In genomic region chr11:69563946-69564780, GRCh38 we compare ENCODE assay signal across 34 cellular contexts.
DNase-seq lines count a peak whose midpoint lies in the region; ATAC-seq and TF ChIP-seq lines count a peak whose summit lies in the region.
"Had no signal": no experiment of that assay in that cellular context is flagged by ENCODE, and none has a peak within 500 bp of the region (broad histone marks: within the 10 kb centered on the region; RNA-seq: fewer than 3 reads in every experiment).

No MANE protein-coding gene starts in this region.

- CTCF ChIA-PET in activated CD8-positive, alpha-beta memory T cell treated with anti-CD3 and anti-CD28 coated beads, Interleukin-2, amount 10 ng/mL, durations not matched to agents 7 days and 5 days (lab: Charles Lee), result no interaction called here

- H4K8ac ChIP-seq in mesendoderm (ENCODE audit: low read depth, low read length), result no peak overlapping the region

- H3K56ac ChIP-seq in mesendoderm (ENCODE audit: low read length), result no peak overlapping the region

- no peak overlapping the region for H3K18ac ChIP-seq in mesendoderm (ENCODE audit: low read length)

- H3K9me3 Mint-ChIP-seq in HFFc6, result no peaks in the 10 kb centered on the region
- H3K9me3 Mint-ChIP-seq in activated CD8-positive, alpha-beta memory T cell treated with anti-CD3 and anti-CD28 coated beads, Interleukin-2, amount 10 ng/mL, durations not matched to agents 7 days and 5 days (ENCODE audit: low read depth), result no peaks in the 10 kb centered on the region
- H3K9me3 Mint-ChIP-seq: immature natural killer cell; stimulated activated naive CD8-positive, alpha-beta T cell treated with anti-CD3 and anti-CD28 coated beads, Interleukin-15, amount 100 ng/mL, for 72 hours; T-helper 1 cell treated with Interleukin-12 subunit alpha and Interleukin-12 subunit beta and Interleukin-4 antibody, amounts not matched to agents 30 μg/mL and 1 μg/mL, for 36 hours had no signal

- H3K4me1 ChIP-seq in mesendoderm (ENCODE audit: control insufficient read depth, low read depth, low read length) (no peaks in the 10 kb centered on the region), body of pancreas (no peaks in the 10 kb centered on the region), Peyer's patch (no peaks in the 10 kb centered on the region)
- H3K4me1 ChIP-seq: ascending aorta, gastroesophageal sphincter, left ventricle myocardium inferior, tibial artery had no signal

- peaks cover 51% of the 10 kb centered on the region for H3K4me1 Mint-ChIP-seq in HFFc6 (ENCODE audit: low read depth)
- peaks cover 1% of the 10 kb centered on the region for H3K4me1 Mint-ChIP-seq in activated CD8-positive, alpha-beta memory T cell treated with anti-CD3 and anti-CD28 coated beads, Interleukin-2, amount 10 ng/mL, durations not matched to agents 7 days and 5 days
- H3K4me1 Mint-ChIP-seq: immature natural killer cell had no signal

- no peak overlapping the region for H4K5ac ChIP-seq in mesendoderm (ENCODE audit: low read length)

- no peak overlapping the region for H3K4me3 ChIP-seq in AG10803 (ENCODE audit: low read length)
- no peak overlapping the region for H3K4me3 ChIP-seq in mesendoderm (ENCODE audit: low read length)
- no peak overlapping the region for H3K4me3 ChIP-seq in body of pancreas
- no peak overlapping the region for H3K4me3 ChIP-seq in Peyer's patch
- H3K4me3 ChIP-seq: ascending aorta; BLaER1 treated with 17β-estradiol and CSF1 and Interleukin-3, amounts not matched to agents 10 nM and 100 nM; gastroesophageal sphincter; K562; left ventricle myocardium inferior; MG63; skin epidermis; tibial artery had no signal

- no peaks in the 10 kb centered on the region for H3K79me1 ChIP-seq in mesendoderm (ENCODE audit: low read length)

- H3K36me3 Mint-ChIP-seq in HFFc6 (ENCODE audit: low read depth), result peaks cover 4% of the 10 kb centered on the region
- no peaks in the 10 kb centered on the region for H3K36me3 Mint-ChIP-seq in activated CD8-positive, alpha-beta memory T cell treated with anti-CD3 and anti-CD28 coated beads, Interleukin-2, amount 10 ng/mL, durations not matched to agents 7 days and 5 days
- H3K36me3 Mint-ChIP-seq: activated naive CD8-positive, alpha-beta T cell treated with anti-CD3 and anti-CD28 coated beads for 36 hours; immature natural killer cell; mesothelial cell of epicardium had no signal

- H3K4me3 Mint-ChIP-seq in HFFc6, result no peak overlapping the region
- no peak overlapping the region for H3K4me3 Mint-ChIP-seq in activated CD8-positive, alpha-beta memory T cell treated with anti-CD3 and anti-CD28 coated beads, Interleukin-2, amount 10 ng/mL, durations not matched to agents 7 days and 5 days
- H3K4me3 Mint-ChIP-seq: activated naive CD8-positive, alpha-beta T cell treated with anti-CD3 and anti-CD28 coated beads for 36 hours; immature natural killer cell; mesothelial cell of epicardium; naive thymus-derived CD8-positive, alpha-beta T cell; stimulated activated naive CD8-positive, alpha-beta T cell treated with anti-CD3 and anti-CD28 coated beads, Interleukin-15, amount 100 ng/mL, for 72 hours; T-helper 1 cell treated with Interleukin-12 subunit alpha and Interleukin-12 subunit beta and Interleukin-4 antibody, amounts not matched to agents 30 μg/mL and 1 μg/mL, for 36 hours had no signal

- intact Hi-C loops in body of pancreas (cut with DNase I), result no loop called here

- H2AK5ac ChIP-seq in mesendoderm (ENCODE audit: low read length), result no peak overlapping the region

- no peaks in the 10 kb centered on the region for H3K79me2 ChIP-seq in mesendoderm (ENCODE audit: control insufficient read depth, insufficient read depth, low read length)

- TF ChIP-seq POLR2A in body of pancreas (IDR thresholded peaks at IDR 0.05) (no peak), Peyer's patch (IDR thresholded peaks at IDR 0.05) (no peak)

- H3K27ac ChIP-seq in mesendoderm (ENCODE audit: low read depth, low read length), result no peak overlapping the region
- no peak overlapping the region for H3K27ac ChIP-seq in body of pancreas
- no peak overlapping the region for H3K27ac ChIP-seq in Peyer's patch
- H3K27ac ChIP-seq: ascending aorta; BLaER1 treated with 17β-estradiol and CSF1 and Interleukin-3, amounts not matched to agents 10 nM and 100 nM; gastroesophageal sphincter; left ventricle myocardium inferior; skin epidermis; tibial artery had no signal

- H2BK120ac ChIP-seq in mesendoderm (ENCODE audit: low read depth, low read length), result no peak overlapping the region

- WGBS in mesendoderm (ENCODE audit: extremely low coverage, insufficient coverage, low lambda C conversion rate), result no CpG with 5 or more reads among the region's 10 CpGs
- WGBS in body of pancreas, 2 donors, result 73 to 74% methylated on average over 10 of the region's 10 CpGs

- no peaks in the 10 kb centered on the region for H3K27me3 Mint-ChIP-seq in HFFc6 (ENCODE audit: insufficient read depth)
- peaks cover 21% of the 10 kb centered on the region for H3K27me3 Mint-ChIP-seq in activated CD8-positive, alpha-beta memory T cell treated with anti-CD3 and anti-CD28 coated beads, Interleukin-2, amount 10 ng/mL, durations not matched to agents 7 days and 5 days

- H3K4me2 ChIP-seq in mesendoderm (ENCODE audit: low read length), result no peak overlapping the region
- H3K4me2 ChIP-seq: BLaER1 treated with 17β-estradiol and CSF1 and Interleukin-3, amounts not matched to agents 10 nM and 100 nM had no signal

- peak; percentile 60 for DNase-seq in AG10803 (ENCODE audit: low read depth)
- DNase-seq in HFFc6, result peak; percentile 20
- DNase-seq in activated CD8-positive, alpha-beta memory T cell treated with anti-CD3 and anti-CD28 coated beads, Interleukin-2, amount 10 ng/mL, durations not matched to agents 7 days and 5 days, result peak; percentile 7
- DNase-seq in mesendoderm, result peak; percentile 39
- DNase-seq in body of pancreas, result no peak
- no peak for DNase-seq in NCI-H128 (lab: John Stamatoyannopoulos, UW; ENCODE audit: unreplicated experiment)
- no peak for DNase-seq in Peyer's patch
- DNase-seq: ACHN; activated CD4-positive, alpha-beta T cell treated with anti-CD3 and anti-CD28 coated beads, Interleukin-2, amount 50 U/mL, for 48 hours; activated naive CD8-positive, alpha-beta T cell treated with anti-CD3 and anti-CD28 coated beads for 36 hours; central memory CD4-positive, alpha-beta T cell; DMS53; hypothalamus; immature natural killer cell; left ventricle myocardium inferior; MG63; naive thymus-derived CD8-positive, alpha-beta T cell; NCI-H1417; NCI-H2029 treated with DMSO at 0.1 percent for 48 hours; NCI-H69; occipital lobe; RPMI8226; stimulated activated CD4-positive, alpha-beta T cell treated with anti-CD3 and anti-CD28 coated beads, Interleukin-1b, Interleukin-23, amount 100 ng/mL, for 48 hours; stimulated activated CD8-positive, alpha-beta memory T cell treated with anti-CD3 and anti-CD28 coated beads, Interleukin-4, amount 100 ng/mL, for 48 hours; stimulated activated naive CD8-positive, alpha-beta T cell treated with anti-CD3 and anti-CD28 coated beads, Interleukin-15, amount 100 ng/mL, for 72 hours had no signal

- no peak for ATAC-seq in activated CD8-positive, alpha-beta memory T cell treated with anti-CD3 and anti-CD28 coated beads, Interleukin-2, amount 10 ng/mL, durations not matched to agents 7 days and 5 days
- ATAC-seq in body of pancreas (no peak), HG02610 (IDR thresholded peaks at IDR 0.05; ENCODE audit: unreplicated experiment) (no peak)
- ATAC-seq: gastroesophageal sphincter; K562; naive thymus-derived CD8-positive, alpha-beta T cell; stimulated activated naive CD8-positive, alpha-beta T cell treated with anti-CD3 and anti-CD28 coated beads, Interleukin-15, amount 100 ng/mL, for 72 hours had no signal

- H3K36me3 ChIP-seq in mesendoderm (ENCODE audit: control insufficient read depth, insufficient read depth, low read length), result no peaks in the 10 kb centered on the region
- H3K36me3 ChIP-seq in body of pancreas (replicated peaks in 1 of 2; ENCODE audit: insufficient read depth in 1 of 2, low read depth in 2 of 2), result no peaks in the 10 kb centered on the region
- no peaks in the 10 kb centered on the region for H3K36me3 ChIP-seq in Peyer's patch
- H3K36me3 ChIP-seq: ascending aorta; BLaER1 treated with 17β-estradiol and CSF1 and Interleukin-3, amounts not matched to agents 10 nM and 100 nM; gastroesophageal sphincter; left ventricle myocardium inferior; MG63; tibial artery had no signal

- H3K23ac ChIP-seq in mesendoderm (ENCODE audit: low read length), result no peak overlapping the region

- no peak for TF ChIP-seq CTCF in AG10803 (conservative IDR thresholded peaks at IDR 0.05; ENCODE audit: low read length)
- no peak for TF ChIP-seq CTCF in HFFc6 (IDR thresholded peaks at IDR 0.05)
- no peak for TF ChIP-seq CTCF in body of pancreas (IDR thresholded peaks at IDR 0.05)
- TF ChIP-seq CTCF in Peyer's patch (IDR thresholded peaks at IDR 0.05), result no peak

- no peak overlapping the region for H2BK5ac ChIP-seq in mesendoderm (ENCODE audit: low read length)

- H3K9me3 ChIP-seq in body of pancreas, result no peaks in the 10 kb centered on the region
- H3K9me3 ChIP-seq in Peyer's patch, result no peaks in the 10 kb centered on the region

- H3K27me3 ChIP-seq in mesendoderm (ENCODE audit: insufficient read depth, low read length, poor library complexity), result no peaks in the 10 kb centered on the region
- H3K27me3 ChIP-seq in body of pancreas, result no peaks in the 10 kb centered on the region
- no peaks in the 10 kb centered on the region for H3K27me3 ChIP-seq in Peyer's patch
- H3K27me3 ChIP-seq: ascending aorta, gastroesophageal sphincter, MG63, tibial artery had no signal

- H2BK15ac ChIP-seq in mesendoderm (replicated peaks; ENCODE audit: low read depth), result no peak overlapping the region

- H3K9ac ChIP-seq in mesendoderm (ENCODE audit: low read length), result no peak overlapping the region
- H3K9ac ChIP-seq: BLaER1 treated with 17β-estradiol and CSF1 and Interleukin-3, amounts not matched to agents 10 nM and 100 nM had no signal

- no peak overlapping the region for H3K4ac ChIP-seq in mesendoderm (ENCODE audit: low read depth, low read length)

- no peak overlapping the region; the same call in 1 of the 2 replicates for H3K27ac Mint-ChIP-seq in HFFc6
- no peak overlapping the region for H3K27ac Mint-ChIP-seq in activated CD8-positive, alpha-beta memory T cell treated with anti-CD3 and anti-CD28 coated beads, Interleukin-2, amount 10 ng/mL, durations not matched to agents 7 days and 5 days
- H3K27ac Mint-ChIP-seq: activated naive CD8-positive, alpha-beta T cell treated with anti-CD3 and anti-CD28 coated beads for 36 hours; immature natural killer cell; mesothelial cell of epicardium; naive thymus-derived CD8-positive, alpha-beta T cell; stimulated activated naive CD8-positive, alpha-beta T cell treated with anti-CD3 and anti-CD28 coated beads, Interleukin-15, amount 100 ng/mL, for 72 hours; T-helper 1 cell treated with Interleukin-12 subunit alpha and Interleukin-12 subunit beta and Interleukin-4 antibody, amounts not matched to agents 30 μg/mL and 1 μg/mL, for 36 hours had no signal

Comparison
In these comparisons a context has a peak if more than half of its experiments do, and no peak if none do; other contexts are left out.
1. DNase-seq: peak in AG10803 (single experiment), HFFc6 (single experiment), activated CD8-positive, alpha-beta memory T cell treated with anti-CD3 and anti-CD28 coated beads, Interleukin-2, amount 10 ng/mL, durations not matched to agents 7 days and 5 days (single experiment) and mesendoderm (single experiment); none in body of pancreas (0 of 4), NCI-H128 (single experiment) and Peyer's patch (0 of 3).